In the genomic region with DNA sequence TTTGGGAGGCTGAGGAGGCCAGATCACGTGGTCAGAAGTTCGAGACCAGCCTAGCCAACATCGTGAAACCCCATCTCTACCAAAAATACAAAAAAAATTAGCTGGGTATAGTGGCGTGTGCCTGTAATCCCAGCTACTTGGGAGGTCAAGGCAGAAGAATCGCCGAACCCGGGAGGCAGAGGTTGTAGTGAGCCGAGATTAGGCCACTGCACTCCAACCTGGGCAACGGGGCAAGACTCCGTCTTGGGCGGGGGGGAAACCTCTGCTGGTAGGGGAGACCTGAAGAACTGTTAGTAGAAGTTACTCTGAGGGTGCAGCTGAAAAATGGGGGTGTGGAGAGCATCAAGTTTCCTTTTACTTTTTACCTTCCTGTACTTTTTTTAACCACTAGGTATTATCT, we compare ENCODE assay signal across 14 cellular contexts. TPM values are rescaled to one million over a fixed set of nuclear protein-coding genes. Genes with fewer than 3 reads are reported as not detected.
DNase-seq lines count a peak whose midpoint lies in the region; TF ChIP-seq lines count a peak whose summit lies in the region.
"Had no signal": no experiment of that assay in that cellular context is flagged by ENCODE, and none has a peak within 500 bp of the region (broad histone marks: within the 10 kb centered on the region; RNA-seq: fewer than 3 reads in every experiment).

No MANE protein-coding gene starts in this region.

- H4K8ac ChIP-seq in mesenchymal stem cell (ENCODE audit: low read length), result no peak overlapping the region

- DNase-seq in Caco-2 (no peak), adipocyte (ENCODE audit: low read depth) (no peak), mesenchymal stem cell (no peak), tibial artery (no peak), NCI-H2227 treated with DMSO at 0.1 percent for 48 hours (lab: John Stamatoyannopoulos, UW) (no peak), mesothelial cell of epicardium (ENCODE audit: low spot score in 2 of 2, unreplicated experiment in 2 of 2) (no peak)
- DNase-seq in activated T-helper 1 cell treated with anti-CD3 and anti-CD28 coated beads, Interleukin-12 subunit alpha, Interleukin-12 subunit beta, Interleukin-2, Interleukin-4 antibody, amounts not matched to agents 30 ng/mL and 10 ng/mL and 1 ng/mL, durations not matched to agents 14 hours and 24 hours and 36 hours (ENCODE audit: low spot score), result no peak
- DNase-seq: DMS79, KBM-7, PC-3, RPMI8226 had no signal

- WGBS in mesenchymal stem cell, result 88% methylated on average over 8 of the region's 11 CpGs

- no peaks in the 10 kb centered on the region for H3K36me3 ChIP-seq in Caco-2 (ENCODE audit: control insufficient read depth, insufficient read depth, low read length)
- H3K36me3 ChIP-seq in adipocyte (ENCODE audit: control insufficient read depth, insufficient read depth, low read length, severe bottlenecking), result peaks cover 6% of the 10 kb centered on the region
- peaks cover 0 to 4% of the 10 kb centered on the region in 2 experiments for H3K36me3 ChIP-seq in mesenchymal stem cell (ENCODE audit: control insufficient read depth in 1 of 2, insufficient read depth in 2 of 2, low read depth in 1 of 2, low read length in 2 of 2)
- H3K36me3 ChIP-seq in tibial artery, result no peaks in the 10 kb centered on the region

- H3K27me3 ChIP-seq in Caco-2 (replicated peaks; ENCODE audit: control insufficient read depth, insufficient read depth, low read length) (no peaks in the 10 kb centered on the region), adipocyte (replicated peaks; ENCODE audit: control insufficient read depth, insufficient read depth, low read length) (no peaks in the 10 kb centered on the region), mesenchymal stem cell (ENCODE audit: control insufficient read depth in 1 of 2, insufficient read depth in 1 of 2, low read length in 2 of 2) (no peaks in the 10 kb centered on the region), tibial artery (no peaks in the 10 kb centered on the region)

- BruUV-seq in Caco-2 (replicated peaks; lab: Mats Ljungman, UMichigan), result no TSS peak

- H3K27me3 Mint-ChIP-seq in Caco-2 (ENCODE audit: insufficient read depth, unreplicated experiment), result no peaks in the 10 kb centered on the region
- no peaks in the 10 kb centered on the region for H3K27me3 Mint-ChIP-seq in mesothelial cell of epicardium (ENCODE audit: low read depth)
- H3K27me3 Mint-ChIP-seq in activated T-helper 1 cell treated with anti-CD3 and anti-CD28 coated beads, Interleukin-12 subunit alpha, Interleukin-12 subunit beta, Interleukin-2, Interleukin-4 antibody, amounts not matched to agents 30 ng/mL and 10 ng/mL and 1 ng/mL, durations not matched to agents 14 hours and 24 hours and 36 hours (ENCODE audit: insufficient read depth), result peaks cover 50% of the 10 kb centered on the region

- H2BK120ac ChIP-seq in mesenchymal stem cell (ENCODE audit: low read depth, low read length), result no peak overlapping the region

- H3K9me3 ChIP-seq in Caco-2, result no peaks in the 10 kb centered on the region
- H3K9me3 ChIP-seq in adipocyte (ENCODE audit: control insufficient read depth, low read length), result no peaks in the 10 kb centered on the region
- H3K9me3 ChIP-seq in mesenchymal stem cell (ENCODE audit: control insufficient read depth, low read length), result no peaks in the 10 kb centered on the region
- no peaks in the 10 kb centered on the region for H3K9me3 ChIP-seq in tibial artery

- no peak overlapping the region for H2AFZ ChIP-seq in mesenchymal stem cell (ENCODE audit: low read depth, low read length)

- H3K14ac ChIP-seq in mesenchymal stem cell (ENCODE audit: low read length in 2 of 2), result no peak overlapping the region

- CTCF ChIA-PET in Caco-2 (lab: Charles Lee), result interaction anchor here (0.6 to 2.8 kb wide), 4 partner anchors 14 to 549 kb away, joined by 3 to 49 read pairs (median 30); partner anchors contain the start of gene STAT6

- intact Hi-C loops in Caco-2 (cut with micrococcal nuclease; ENCODE audit: unreplicated experiment), result no loop called here
- intact Hi-C loops in tibial artery (cut with DNase I; ENCODE audit: low total_unique reads), result loop anchor here (2.0 kb wide), 1 partner anchor 51 kb away; no protein-coding TSS in a partner anchor
- intact Hi-C loops in activated T-helper 1 cell treated with anti-CD3 and anti-CD28 coated beads, Interleukin-12 subunit alpha, Interleukin-12 subunit beta, Interleukin-2, Interleukin-4 antibody, amounts not matched to agents 30 ng/mL and 10 ng/mL and 1 ng/mL, durations not matched to agents 14 hours and 24 hours and 36 hours (cut with micrococcal nuclease), result loop anchor here (2.0 kb wide), 1 partner anchor 117 kb away; no protein-coding TSS in a partner anchor

- H3K27ac ChIP-seq in mesenchymal stem cell (ENCODE audit: low read length, poor library complexity, severe bottlenecking) (no peak overlapping the region), tibial artery (peak overlapping the region; percentile 95 to 99)
- H3K27ac ChIP-seq: BLaER1 treated with 17β-estradiol and CSF1 and Interleukin-3, amounts not matched to agents 10 nM and 100 nM had no signal

- POLR2A ChIA-PET in Caco-2 (lab: Charles Lee), result interaction anchor here (0.7 kb wide), 1 partner anchor 29 kb away, joined by 12 read pairs; no protein-coding TSS in a partner anchor

- H3K23ac ChIP-seq in mesenchymal stem cell (ENCODE audit: low read length in 2 of 2), result no peak overlapping the region

- H3K9me3 Mint-ChIP-seq in Caco-2 (ENCODE audit: unreplicated experiment) (peaks cover 14% of the 10 kb centered on the region), mesothelial cell of epicardium (no peaks in the 10 kb centered on the region)
- peaks cover 18% of the 10 kb centered on the region for H3K9me3 Mint-ChIP-seq in activated T-helper 1 cell treated with anti-CD3 and anti-CD28 coated beads, Interleukin-12 subunit alpha, Interleukin-12 subunit beta, Interleukin-2, Interleukin-4 antibody, amounts not matched to agents 30 ng/mL and 10 ng/mL and 1 ng/mL, durations not matched to agents 14 hours and 24 hours and 36 hours

- H3K4me2 ChIP-seq in mesenchymal stem cell (ENCODE audit: low read length, poor library complexity, severe bottlenecking), result no peak overlapping the region

- H2BK12ac ChIP-seq in mesenchymal stem cell (ENCODE audit: low read length in 2 of 2), result no peak overlapping the region

- no peak overlapping the region for H4K91ac ChIP-seq in mesenchymal stem cell (ENCODE audit: low read length)

- no peak for TF ChIP-seq CTCF in Caco-2 (IDR thresholded peaks at IDR 0.05; ENCODE audit: insufficient read depth in 1 of 2, low read depth in 1 of 2, low read length in 1 of 2, severe bottlenecking in 1 of 2, unreplicated experiment in 1 of 2)
- TF ChIP-seq CTCF in tibial artery (IDR thresholded peaks at IDR 0.05), result no peak
- TF ChIP-seq CTCF in mesothelial cell of epicardium (IDR thresholded peaks at IDR 0.05; ENCODE audit: unreplicated experiment), result no peak

- H2BK5ac ChIP-seq in mesenchymal stem cell (ENCODE audit: low read depth, low read length, poor library complexity, severe bottlenecking), result no peak overlapping the region

- H3K9ac ChIP-seq in adipocyte (ENCODE audit: low read length), result peak overlapping the region; percentile 97
- peak overlapping the region; percentile 92 for H3K9ac ChIP-seq in mesenchymal stem cell (ENCODE audit: low read length)

- H3K4me1 ChIP-seq in Caco-2, result peaks cover 24% of the 10 kb centered on the region
- H3K4me1 ChIP-seq in adipocyte (ENCODE audit: control insufficient read depth, insufficient read depth, low read length), result peaks cover 14% of the 10 kb centered on the region
- peaks cover 10% of the 10 kb centered on the region for H3K4me1 ChIP-seq in mesenchymal stem cell (ENCODE audit: control insufficient read depth, insufficient read depth, low read depth, low read length)
- peaks cover 0 to 21% (median 18%) of the 10 kb centered on the region in 4 donors for H3K4me1 ChIP-seq in tibial artery

- H3K4me3 Mint-ChIP-seq in Caco-2 (ENCODE audit: unreplicated experiment) (peak overlapping the region; percentile 88), mesothelial cell of epicardium (no peak overlapping the region)
- no peak overlapping the region for H3K4me3 Mint-ChIP-seq in activated T-helper 1 cell treated with anti-CD3 and anti-CD28 coated beads, Interleukin-12 subunit alpha, Interleukin-12 subunit beta, Interleukin-2, Interleukin-4 antibody, amounts not matched to agents 30 ng/mL and 10 ng/mL and 1 ng/mL, durations not matched to agents 14 hours and 24 hours and 36 hours

- H3K4me3 ChIP-seq in Caco-2 (ENCODE audit: low read depth, low read length), result no peak overlapping the region
- no peak overlapping the region for H3K4me3 ChIP-seq in adipocyte (ENCODE audit: low read length)
- H3K4me3 ChIP-seq in mesenchymal stem cell (ENCODE audit: insufficient read depth in 1 of 2, low read depth in 1 of 2, low read length in 2 of 2), result no peak overlapping the region
- H3K4me3 ChIP-seq in tibial artery, result no peak overlapping the region

- H3K36me3 Mint-ChIP-seq in Caco-2 (ENCODE audit: insufficient read depth, unreplicated experiment), result peaks cover 13% of the 10 kb centered on the region
- no peaks in the 10 kb centered on the region for H3K36me3 Mint-ChIP-seq in mesothelial cell of epicardium
- peaks cover 6% of the 10 kb centered on the region for H3K36me3 Mint-ChIP-seq in activated T-helper 1 cell treated with anti-CD3 and anti-CD28 coated beads, Interleukin-12 subunit alpha, Interleukin-12 subunit beta, Interleukin-2, Interleukin-4 antibody, amounts not matched to agents 30 ng/mL and 10 ng/mL and 1 ng/mL, durations not matched to agents 14 hours and 24 hours and 36 hours (ENCODE audit: low read depth)

- H3K4ac ChIP-seq in mesenchymal stem cell (ENCODE audit: low read depth in 1 of 2, low read length in 2 of 2), result no peak overlapping the region

- H2BK15ac ChIP-seq in mesenchymal stem cell (ENCODE audit: low read depth, poor library complexity, severe bottlenecking), result no peak overlapping the region

- peaks cover 18% of the 10 kb centered on the region for H3K4me1 Mint-ChIP-seq in Caco-2 (ENCODE audit: low read depth, unreplicated experiment)
- peaks cover 25% of the 10 kb centered on the region for H3K4me1 Mint-ChIP-seq in mesothelial cell of epicardium
- H3K4me1 Mint-ChIP-seq in activated T-helper 1 cell treated with anti-CD3 and anti-CD28 coated beads, Interleukin-12 subunit alpha, Interleukin-12 subunit beta, Interleukin-2, Interleukin-4 antibody, amounts not matched to agents 30 ng/mL and 10 ng/mL and 1 ng/mL, durations not matched to agents 14 hours and 24 hours and 36 hours (ENCODE audit: low read depth), result peaks cover 23% of the 10 kb centered on the region

- no peak overlapping the region for H2AK5ac ChIP-seq in mesenchymal stem cell (ENCODE audit: low read length, severe bottlenecking)

- no peak overlapping the region for H3K18ac ChIP-seq in mesenchymal stem cell (ENCODE audit: low read depth in 1 of 2, low read length in 2 of 2)

- peaks cover 1% of the 10 kb centered on the region for H3K79me1 ChIP-seq in mesenchymal stem cell (replicated peaks; ENCODE audit: low read length, poor library complexity, severe bottlenecking)

- H3K27ac Mint-ChIP-seq in Caco-2 (ENCODE audit: unreplicated experiment) (no peak overlapping the region), mesothelial cell of epicardium (no peak overlapping the region)
- no peak overlapping the region for H3K27ac Mint-ChIP-seq in activated T-helper 1 cell treated with anti-CD3 and anti-CD28 coated beads, Interleukin-12 subunit alpha, Interleukin-12 subunit beta, Interleukin-2, Interleukin-4 antibody, amounts not matched to agents 30 ng/mL and 10 ng/mL and 1 ng/mL, durations not matched to agents 14 hours and 24 hours and 36 hours

RNA-seq across cellular contexts. Expression of gene LRP1, which starts 2.2 kb away (rescaled TPM):
- total RNA-seq in Caco-2 (2022) (106 and 111 TPM in 2 replicates), mesothelial cell of epicardium (229 to 253 TPM (median 243 TPM) in 3 replicates)
- polyA plus RNA-seq in mesenchymal stem cell (2013, experiment 1 of 2), result 68.9 TPM
- polyA plus RNA-seq in mesenchymal stem cell (2013, experiment 2 of 2), result 57.9 TPM
- 0.26 and 0.73 TPM in 2 replicates for total RNA-seq in activated T-helper 1 cell treated with anti-CD3 and anti-CD28 coated beads, Interleukin-12 subunit alpha, Interleukin-12 subunit beta, Interleukin-2, Interleukin-4 antibody, amounts not matched to agents 30 ng/mL and 10 ng/mL and 1 ng/mL, durations not matched to agents 14 hours and 24 hours and 36 hours

RNA-seq across cellular contexts. Expression of gene STAT6, which starts 14.9 kb away (rescaled TPM):
- total RNA-seq in Caco-2 (2022) (44.2 and 49.5 TPM in 2 replicates), mesothelial cell of epicardium (151 to 167 TPM (median 160 TPM) in 3 replicates)
- polyA plus RNA-seq in mesenchymal stem cell (2013, experiment 1 of 2), result 87.5 TPM
- 89.4 TPM for polyA plus RNA-seq in mesenchymal stem cell (2013, experiment 2 of 2)
- total RNA-seq in activated T-helper 1 cell treated with anti-CD3 and anti-CD28 coated beads, Interleukin-12 subunit alpha, Interleukin-12 subunit beta, Interleukin-2, Interleukin-4 antibody, amounts not matched to agents 30 ng/mL and 10 ng/mL and 1 ng/mL, durations not matched to agents 14 hours and 24 hours and 36 hours, result 306 and 318 TPM in 2 replicates

RNA-seq across cellular contexts. Expression of gene LRP1-AS, which starts 21.4 kb away (rescaled TPM):
- total RNA-seq in Caco-2 (2022) (not detected in 2 replicates), mesothelial cell of epicardium (not detected in 3 replicates)
- polyA plus RNA-seq in mesenchymal stem cell (2013, experiment 1 of 2), result not detected
- not detected for polyA plus RNA-seq in mesenchymal stem cell (2013, experiment 2 of 2)
- not detected in 2 replicates for total RNA-seq in activated T-helper 1 cell treated with anti-CD3 and anti-CD28 coated beads, Interleukin-12 subunit alpha, Interleukin-12 subunit beta, Interleukin-2, Interleukin-4 antibody, amounts not matched to agents 30 ng/mL and 10 ng/mL and 1 ng/mL, durations not matched to agents 14 hours and 24 hours and 36 hours
- total RNA-seq: A673, H4, PC-3 had no signal

RNA-seq across cellular contexts. Expression of gene NAB2, which starts 37.1 kb away (rescaled TPM):
- 15.7 and 16.4 TPM in 2 replicates for total RNA-seq in Caco-2 (2022)
- polyA plus RNA-seq in mesenchymal stem cell (2013, experiment 1 of 2), result 28.9 TPM
- 27.0 TPM for polyA plus RNA-seq in mesenchymal stem cell (2013, experiment 2 of 2)
- total RNA-seq in mesothelial cell of epicardium, result 52.7 to 53.7 TPM (median 52.9 TPM) in 3 replicates
- total RNA-seq in activated T-helper 1 cell treated with anti-CD3 and anti-CD28 coated beads, Interleukin-12 subunit alpha, Interleukin-12 subunit beta, Interleukin-2, Interleukin-4 antibody, amounts not matched to agents 30 ng/mL and 10 ng/mL and 1 ng/mL, durations not matched to agents 14 hours and 24 hours and 36 hours, result 73.6 and 80.3 TPM in 2 replicates

RNA-seq across cellular contexts. Expression of gene NEMP1, which starts 47.5 kb away (rescaled TPM):
- total RNA-seq in Caco-2 (2022) (38.3 and 40.1 TPM in 2 replicates), mesothelial cell of epicardium (19.7 to 23.2 TPM (median 21.8 TPM) in 3 replicates)
- 6.2 TPM for polyA plus RNA-seq in mesenchymal stem cell (2013, experiment 1 of 2)
- polyA plus RNA-seq in mesenchymal stem cell (2013, experiment 2 of 2), result 5.8 TPM
- 70.2 and 71.7 TPM in 2 replicates for total RNA-seq in activated T-helper 1 cell treated with anti-CD3 and anti-CD28 coated beads, Interleukin-12 subunit alpha, Interleukin-12 subunit beta, Interleukin-2, Interleukin-4 antibody, amounts not matched to agents 30 ng/mL and 10 ng/mL and 1 ng/mL, durations not matched to agents 14 hours and 24 hours and 36 hours

Comparison
In these comparisons a context has a peak if more than half of its experiments do, and no peak if none do; other contexts are left out.
1. RNA of gene LRP1, which starts 2.2 kb away (total RNA-seq): 229 to 253 TPM in mesothelial cell of epicardium and 106 to 111 TPM in Caco-2; 0.26 to 0.73 TPM in activated T-helper 1 cell treated with anti-CD3 and anti-CD28 coated beads, Interleukin-12 subunit alpha, Interleukin-12 subunit beta, Interleukin-2, Interleukin-4 antibody, amounts not matched to agents 30 ng/mL and 10 ng/mL and 1 ng/mL, durations not matched to agents 14 hours and 24 hours and 36 hours; every median in the first group is over 10 times any median in the second.